ENCODE assay signal across 1 cellular context in genomic region chr17:46183383-46183782, GRCh38.
TF ChIP-seq lines count a peak whose summit lies in the region.

No MANE protein-coding gene starts in this region.

TF ChIP-seq in HepG2, 621 proteins besides CTCF, POLR2A, EP300 and RAD21:
- TF ChIP-seq ZBTB33 (CRISPR knock-in tag; IDR thresholded peaks at IDR 0.05): peak; percentile 76
TF ChIP-seq in HepG2: peak in this region for 1; not testable (repeated sequence) for 620.
